Comparison of ENCODE assay signal across 8 cellular contexts in genomic region chr15:99486371-99487336, GRCh38.
DNase-seq lines count a peak whose midpoint lies in the region; ATAC-seq and TF ChIP-seq lines count a peak whose summit lies in the region.

No MANE protein-coding gene starts in this region.

- POLR2A ChIA-PET in GM10248 (lab: Yijun Ruan, JAX) = no interaction called here

- no peaks in the 10 kb centered on the region for H3K36me3 Mint-ChIP-seq in stimulated activated memory B cell treated with anti-CD40 and anti-IgM and Interleukin-4, amounts not matched to agents 10 μg/mL and 1 μg/mL and 100 μg/mL, for 72 hours

- H3K4me1 Mint-ChIP-seq in stimulated activated memory B cell treated with anti-CD40 and anti-IgM and Interleukin-4, amounts not matched to agents 10 μg/mL and 1 μg/mL and 100 μg/mL, for 72 hours = peaks cover 22% of the 10 kb centered on the region

- peak overlapping the region; percentile 55 for H3K4me3 Mint-ChIP-seq in stimulated activated memory B cell treated with anti-CD40 and anti-IgM and Interleukin-4, amounts not matched to agents 10 μg/mL and 1 μg/mL and 100 μg/mL, for 72 hours

- H3K9me3 Mint-ChIP-seq in stimulated activated memory B cell treated with anti-CD40 and anti-IgM and Interleukin-4, amounts not matched to agents 10 μg/mL and 1 μg/mL and 100 μg/mL, for 72 hours = no peaks in the 10 kb centered on the region

- no peak for TF ChIP-seq CTCF in GM10248 (IDR thresholded peaks at IDR 0.05; ENCODE audit: control extremely low read depth, extremely low read depth, low read depth, missing control alignments)

- DNase-seq in NCI-H345 (lab: John Stamatoyannopoulos, UW) (peak; percentile 20), NCI-H345 treated with DMSO at 0.1 percent for 48 hours (lab: John Stamatoyannopoulos, UW; ENCODE audit: unreplicated experiment) (no peak), NCI-H524 treated with DMSO at 0.1 percent for 48 hours (lab: John Stamatoyannopoulos, UW) (peak; percentile 69), cerebellum (ENCODE audit: low spot score) (peak; percentile 73), kidney glomerular epithelial cell (lab: John Stamatoyannopoulos, UW) (peak; percentile 1), GM10248 (ENCODE audit: extremely low spot score) (no peak)

- peak overlapping the region; percentile 79 for H3K27ac Mint-ChIP-seq in stimulated activated memory B cell treated with anti-CD40 and anti-IgM and Interleukin-4, amounts not matched to agents 10 μg/mL and 1 μg/mL and 100 μg/mL, for 72 hours

- ATAC-seq in stimulated activated memory B cell treated with anti-CD40 and anti-IgM and Interleukin-4, amounts not matched to agents 10 μg/mL and 1 μg/mL and 100 μg/mL, for 72 hours = peak; percentile 80
- no peak for ATAC-seq in HG03135 (IDR thresholded peaks at IDR 0.05; ENCODE audit: unreplicated experiment)

- CTCF ChIA-PET in GM10248 (lab: Yijun Ruan, JAX) = interaction anchor here (1.0 to 3.5 kb wide), 4 partner anchors 10 to 16 kb away, joined by 4 to 14 read pairs (median 6); no protein-coding TSS in a partner anchor

- H3K27me3 Mint-ChIP-seq in stimulated activated memory B cell treated with anti-CD40 and anti-IgM and Interleukin-4, amounts not matched to agents 10 μg/mL and 1 μg/mL and 100 μg/mL, for 72 hours = no peaks in the 10 kb centered on the region

Comparison
In these comparisons a context has a peak if more than half of its experiments do, and no peak if none do; other contexts are left out.
1. DNase-seq: peak in NCI-H345 (single experiment), NCI-H524 treated with DMSO at 0.1 percent for 48 hours (single experiment), cerebellum (single experiment) and kidney glomerular epithelial cell (single experiment); none in NCI-H345 treated with DMSO at 0.1 percent for 48 hours (single experiment) and GM10248 (single experiment).